34 cellular contexts compared by ENCODE assay signal in genomic region chr1:97712980-97713379, GRCh38.
"Had no signal": no experiment of that assay in that cellular context is flagged by ENCODE, and none has a peak within 500 bp of the region (broad histone marks: within the 10 kb centered on the region; RNA-seq: fewer than 3 reads in every experiment).

No MANE protein-coding gene starts in this region.

- DNase-seq: Karpas-422, Kasumi-1, KG1, MG63, MM.1S, MV-4-11, NCI-H1048, NCI-H1092, NCI-H1105, NCI-H1105 treated with DMSO at 0.1 percent for 48 hours, NCI-H1417, NCI-H1417 treated with DMSO at 0.1 percent for 48 hours, NCI-H1436, NCI-H1436 treated with DMSO at 0.1 percent for 48 hours, NCI-H146, NCI-H1694, NCI-H1694 treated with DMSO at 0.1 percent for 48 hours, NCI-H187, NCI-H187 treated with DMSO at 0.1 percent for 48 hours, NCI-H1930, NCI-H2029, NCI-H2029 treated with DMSO at 0.1 percent for 48 hours, NCI-H2081, NCI-H2081 treated with DMSO at 0.1 percent for 48 hours, NCI-H2107, NCI-H2171, NCI-H2171 treated with DMSO at 0.1 percent for 48 hours, NCI-H2227 treated with DMSO at 0.1 percent for 48 hours, NCI-H226, NCI-H345, NCI-H446, NCI-H446 treated with DMSO at 0.1 percent for 48 hours, NCI-H510A had no signal

- H3K36me3 ChIP-seq: MG63 had no signal

- H3K4me3 ChIP-seq: MG63 had no signal

- H3K4me2 ChIP-seq: KMS-11 had no signal

- H3K27ac ChIP-seq: KMS-11 had no signal

- H3K9ac ChIP-seq: KMS-11 had no signal

- H3K9me3 ChIP-seq: MG63 had no signal

- H3K27me3 ChIP-seq: MG63 had no signal
